1 cellular context compared by ENCODE assay signal in the genomic region with DNA sequence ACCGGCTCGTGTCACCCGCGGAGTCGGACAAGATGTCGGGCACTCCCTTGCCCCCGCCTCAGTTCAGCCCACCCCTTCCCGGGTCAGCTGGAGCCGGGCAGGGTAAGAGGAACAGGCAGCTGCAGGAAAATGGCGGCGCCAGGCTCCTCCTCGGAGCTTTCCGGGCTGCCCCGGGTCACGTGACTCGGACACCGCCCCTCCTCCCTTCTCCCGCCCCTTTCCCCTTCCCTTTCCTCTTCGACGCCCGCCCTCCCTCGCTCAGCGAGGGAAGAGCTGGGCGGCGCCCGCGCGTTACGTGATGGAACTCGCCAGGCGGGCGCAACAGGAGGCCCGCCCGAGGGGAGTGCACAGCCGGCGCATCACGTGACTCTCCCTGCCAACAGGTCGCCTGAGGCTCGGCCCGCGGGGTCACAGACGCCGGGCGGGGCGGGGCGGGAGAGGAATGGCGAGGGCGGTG.
TF ChIP-seq lines count a peak whose summit lies in the region.

TSS of gene PICALM (minus strand) at position 134 of the 457 bp plus-strand sequence. CDS start 304 bp downstream, outside the sequence.

TF ChIP-seq in K562, 482 proteins besides CTCF, POLR2A, EP300 and RAD21 (continued from another document and continues in another):
- TF ChIP-seq, protein P1, sequence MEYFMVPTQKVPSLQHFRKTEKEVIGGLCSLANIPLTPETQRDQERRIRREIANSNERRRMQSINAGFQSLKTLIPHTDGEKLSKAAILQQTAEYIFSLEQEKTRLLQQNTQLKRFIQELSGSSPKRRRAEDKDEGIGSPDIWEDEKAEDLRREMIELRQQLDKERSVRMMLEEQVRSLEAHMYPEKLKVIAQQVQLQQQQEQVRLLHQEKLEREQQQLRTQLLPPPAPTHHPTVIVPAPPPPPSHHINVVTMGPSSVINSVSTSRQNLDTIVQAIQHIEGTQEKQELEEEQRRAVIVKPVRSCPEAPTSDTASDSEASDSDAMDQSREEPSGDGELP (CRISPR knock-in tag; IDR thresholded peaks at IDR 0.05; ENCODE audit: borderline replicate concordance): peak; percentile 99
- TF ChIP-seq LCOR (CRISPR knock-in tag; IDR thresholded peaks at IDR 0.05) (peak; percentile 94), ZC3H8 (IDR thresholded peaks at IDR 0.05) (no peak), SUPT5H (IDR thresholded peaks at IDR 0.05) (no peak), RBM15 (IDR thresholded peaks at IDR 0.05; ENCODE audit: insufficient read depth, low read length) (no peak), TGIF2 (CRISPR knock-in tag; IDR thresholded peaks at IDR 0.05) (no peak), PHF20 (IDR thresholded peaks at IDR 0.05; ENCODE audit: partially characterized antibody) (peak; percentile 15), SNIP1 (IDR thresholded peaks at IDR 0.05; ENCODE audit: low read depth) (no peak), ZNF583 (CRISPR knock-in tag; IDR thresholded peaks at IDR 0.05) (no peak), CTBP1 (IDR thresholded peaks at IDR 0.05; ENCODE audit: borderline replicate concordance) (peak; percentile 86), ZNF551 (CRISPR knock-in tag; IDR thresholded peaks at IDR 0.05) (no peak), NR2F6 (CRISPR knock-in tag; IDR thresholded peaks at IDR 0.05) (no peak), YY1 (IDR thresholded peaks at IDR 0.05; ENCODE audit: borderline replicate concordance in 1 of 3, control insufficient read depth in 1 of 3, extremely low read depth in 1 of 3, insufficient read depth in 3 of 3, insufficient read length in 1 of 3, insufficient replicate concordance in 2 of 3, low read depth in 1 of 3, low read length in 2 of 3) (peak; percentile 82 to 97 (median 95)), DPF2 (IDR thresholded peaks at IDR 0.05) (no peak), ELF4 (CRISPR knock-in tag; IDR thresholded peaks at IDR 0.05) (no peak), TBL1XR1 (IDR thresholded peaks at IDR 0.05; ENCODE audit: low read length in 2 of 2) (peak; percentile 69 to 83; a peak in 3 of 4 replicates), HEY1 (CRISPR knock-in tag; IDR thresholded peaks at IDR 0.05; ENCODE audit: borderline replicate concordance) (no peak), ZNF707 (CRISPR knock-in tag; conservative IDR thresholded peaks at IDR 0.05) (no peak), JUND (IDR thresholded peaks at IDR 0.05; ENCODE audit: borderline replicate concordance, low read depth, low read length) (peak; percentile 64; the same call in 1 of the 2 replicates), JUND (tag; IDR thresholded peaks at IDR 0.05; ENCODE audit: borderline replicate concordance, low read depth, low read length) (no peak; the same call in 2 of the 3 replicates), ZBTB12 (CRISPR knock-in tag; IDR thresholded peaks at IDR 0.05) (peak; percentile 55; the same call in 1 of the 2 replicates), MEIS2 (IDR thresholded peaks at IDR 0.05; ENCODE audit: partially characterized antibody) (peak; percentile 56), NR2C1 (IDR thresholded peaks at IDR 0.05) (peak; percentile 87), NR2C1 (tag; IDR thresholded peaks at IDR 0.05) (no peak), ZNF57 (CRISPR knock-in tag; IDR thresholded peaks at IDR 0.05) (no peak), HES1 (IDR thresholded peaks at IDR 0.05; ENCODE audit: low read depth) (no peak), HNRNPUL1 (IDR thresholded peaks at IDR 0.05; ENCODE audit: low read length) (no peak), ZNF696 (CRISPR knock-in tag; conservative IDR thresholded peaks at IDR 0.05) (no peak), RBM14 (IDR thresholded peaks at IDR 0.05; ENCODE audit: borderline replicate concordance, insufficient read depth, low read depth, low read length) (no peak), ETV6 (IDR thresholded peaks at IDR 0.05; ENCODE audit: borderline replicate concordance in 1 of 2, low read depth in 2 of 2, low read length in 1 of 2) (peak in 1 of 2 experiments; percentile 81; a peak in 3 of 4 replicates), ETV6 (CRISPR knock-in tag; IDR thresholded peaks at IDR 0.05; ENCODE audit: borderline replicate concordance) (no peak), GTF2A2 (tag; IDR thresholded peaks at IDR 0.05) (no peak), SMAD4 (CRISPR knock-in tag; conservative IDR thresholded peaks at IDR 0.05) (peak; percentile 81), ZBTB7A (IDR thresholded peaks at IDR 0.05; ENCODE audit: borderline replicate concordance, control insufficient read depth, low read depth, low read length) (peak; percentile 43; the same call in 1 of the 2 replicates), ZZZ3 (IDR thresholded peaks at IDR 0.05) (no peak), TEAD4 (IDR thresholded peaks at IDR 0.05; ENCODE audit: low read length) (peak; percentile 45; the same call in 1 of the 2 replicates), TEAD4 (CRISPR knock-in tag; IDR thresholded peaks at IDR 0.05; ENCODE audit: borderline replicate concordance) (no peak), IFI16 (CRISPR knock-in tag; IDR thresholded peaks at IDR 0.05) (no peak)
- TF ChIP-seq, protein P2, sequence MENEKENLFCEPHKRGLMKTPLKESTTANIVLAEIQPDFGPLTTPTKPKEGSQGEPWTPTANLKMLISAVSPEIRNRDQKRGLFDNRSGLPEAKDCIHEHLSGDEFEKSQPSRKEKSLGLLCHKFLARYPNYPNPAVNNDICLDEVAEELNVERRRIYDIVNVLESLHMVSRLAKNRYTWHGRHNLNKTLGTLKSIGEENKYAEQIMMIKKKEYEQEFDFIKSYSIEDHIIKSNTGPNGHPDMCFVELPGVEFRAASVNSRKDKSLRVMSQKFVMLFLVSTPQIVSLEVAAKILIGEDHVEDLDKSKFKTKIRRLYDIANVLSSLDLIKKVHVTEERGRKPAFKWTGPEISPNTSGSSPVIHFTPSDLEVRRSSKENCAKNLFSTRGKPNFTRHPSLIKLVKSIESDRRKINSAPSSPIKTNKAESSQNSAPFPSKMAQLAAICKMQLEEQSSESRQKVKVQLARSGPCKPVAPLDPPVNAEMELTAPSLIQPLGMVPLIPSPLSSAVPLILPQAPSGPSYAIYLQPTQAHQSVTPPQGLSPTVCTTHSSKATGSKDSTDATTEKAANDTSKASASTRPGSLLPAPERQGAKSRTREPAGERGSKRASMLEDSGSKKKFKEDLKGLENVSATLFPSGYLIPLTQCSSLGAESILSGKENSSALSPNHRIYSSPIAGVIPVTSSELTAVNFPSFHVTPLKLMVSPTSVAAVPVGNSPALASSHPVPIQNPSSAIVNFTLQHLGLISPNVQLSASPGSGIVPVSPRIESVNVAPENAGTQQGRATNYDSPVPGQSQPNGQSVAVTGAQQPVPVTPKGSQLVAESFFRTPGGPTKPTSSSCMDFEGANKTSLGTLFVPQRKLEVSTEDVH (IDR thresholded peaks at IDR 0.05; ENCODE audit: low read depth, partially characterized antibody): peak; percentile 23
- TF ChIP-seq, protein P3, sequence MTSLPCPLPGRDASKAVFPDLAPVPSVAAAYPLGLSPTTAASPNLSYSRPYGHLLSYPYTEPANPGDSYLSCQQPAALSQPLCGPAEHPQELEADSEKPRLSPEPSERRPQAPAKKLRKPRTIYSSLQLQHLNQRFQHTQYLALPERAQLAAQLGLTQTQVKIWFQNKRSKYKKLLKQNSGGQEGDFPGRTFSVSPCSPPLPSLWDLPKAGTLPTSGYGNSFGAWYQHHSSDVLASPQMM (CRISPR knock-in tag; IDR thresholded peaks at IDR 0.05): no peak
- TF ChIP-seq, protein P4, sequence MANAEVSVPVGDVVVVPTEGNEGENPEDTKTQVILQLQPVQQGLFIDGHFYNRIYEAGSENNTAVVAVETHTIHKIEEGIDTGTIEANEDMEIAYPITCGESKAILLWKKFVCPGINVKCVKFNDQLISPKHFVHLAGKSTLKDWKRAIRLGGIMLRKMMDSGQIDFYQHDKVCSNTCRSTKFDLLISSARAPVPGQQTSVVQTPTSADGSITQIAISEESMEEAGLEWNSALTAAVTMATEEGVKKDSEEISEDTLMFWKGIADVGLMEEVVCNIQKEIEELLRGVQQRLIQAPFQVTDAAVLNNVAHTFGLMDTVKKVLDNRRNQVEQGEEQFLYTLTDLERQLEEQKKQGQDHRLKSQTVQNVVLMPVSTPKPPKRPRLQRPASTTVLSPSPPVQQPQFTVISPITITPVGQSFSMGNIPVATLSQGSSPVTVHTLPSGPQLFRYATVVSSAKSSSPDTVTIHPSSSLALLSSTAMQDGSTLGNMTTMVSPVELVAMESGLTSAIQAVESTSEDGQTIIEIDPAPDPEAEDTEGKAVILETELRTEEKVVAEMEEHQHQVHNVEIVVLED (CRISPR knock-in tag; IDR thresholded peaks at IDR 0.05): peak; percentile 78
- TF ChIP-seq, protein P5, sequence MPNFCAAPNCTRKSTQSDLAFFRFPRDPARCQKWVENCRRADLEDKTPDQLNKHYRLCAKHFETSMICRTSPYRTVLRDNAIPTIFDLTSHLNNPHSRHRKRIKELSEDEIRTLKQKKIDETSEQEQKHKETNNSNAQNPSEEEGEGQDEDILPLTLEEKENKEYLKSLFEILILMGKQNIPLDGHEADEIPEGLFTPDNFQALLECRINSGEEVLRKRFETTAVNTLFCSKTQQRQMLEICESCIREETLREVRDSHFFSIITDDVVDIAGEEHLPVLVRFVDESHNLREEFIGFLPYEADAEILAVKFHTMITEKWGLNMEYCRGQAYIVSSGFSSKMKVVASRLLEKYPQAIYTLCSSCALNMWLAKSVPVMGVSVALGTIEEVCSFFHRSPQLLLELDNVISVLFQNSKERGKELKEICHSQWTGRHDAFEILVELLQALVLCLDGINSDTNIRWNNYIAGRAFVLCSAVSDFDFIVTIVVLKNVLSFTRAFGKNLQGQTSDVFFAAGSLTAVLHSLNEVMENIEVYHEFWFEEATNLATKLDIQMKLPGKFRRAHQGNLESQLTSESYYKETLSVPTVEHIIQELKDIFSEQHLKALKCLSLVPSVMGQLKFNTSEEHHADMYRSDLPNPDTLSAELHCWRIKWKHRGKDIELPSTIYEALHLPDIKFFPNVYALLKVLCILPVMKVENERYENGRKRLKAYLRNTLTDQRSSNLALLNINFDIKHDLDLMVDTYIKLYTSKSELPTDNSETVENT (CRISPR knock-in tag; IDR thresholded peaks at IDR 0.05): no peak
- TF ChIP-seq, protein P6, sequence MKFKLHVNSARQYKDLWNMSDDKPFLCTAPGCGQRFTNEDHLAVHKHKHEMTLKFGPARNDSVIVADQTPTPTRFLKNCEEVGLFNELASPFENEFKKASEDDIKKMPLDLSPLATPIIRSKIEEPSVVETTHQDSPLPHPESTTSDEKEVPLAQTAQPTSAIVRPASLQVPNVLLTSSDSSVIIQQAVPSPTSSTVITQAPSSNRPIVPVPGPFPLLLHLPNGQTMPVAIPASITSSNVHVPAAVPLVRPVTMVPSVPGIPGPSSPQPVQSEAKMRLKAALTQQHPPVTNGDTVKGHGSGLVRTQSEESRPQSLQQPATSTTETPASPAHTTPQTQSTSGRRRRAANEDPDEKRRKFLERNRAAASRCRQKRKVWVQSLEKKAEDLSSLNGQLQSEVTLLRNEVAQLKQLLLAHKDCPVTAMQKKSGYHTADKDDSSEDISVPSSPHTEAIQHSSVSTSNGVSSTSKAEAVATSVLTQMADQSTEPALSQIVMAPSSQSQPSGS (CRISPR knock-in tag; IDR thresholded peaks at IDR 0.05): no peak
- TF ChIP-seq, protein P7, sequence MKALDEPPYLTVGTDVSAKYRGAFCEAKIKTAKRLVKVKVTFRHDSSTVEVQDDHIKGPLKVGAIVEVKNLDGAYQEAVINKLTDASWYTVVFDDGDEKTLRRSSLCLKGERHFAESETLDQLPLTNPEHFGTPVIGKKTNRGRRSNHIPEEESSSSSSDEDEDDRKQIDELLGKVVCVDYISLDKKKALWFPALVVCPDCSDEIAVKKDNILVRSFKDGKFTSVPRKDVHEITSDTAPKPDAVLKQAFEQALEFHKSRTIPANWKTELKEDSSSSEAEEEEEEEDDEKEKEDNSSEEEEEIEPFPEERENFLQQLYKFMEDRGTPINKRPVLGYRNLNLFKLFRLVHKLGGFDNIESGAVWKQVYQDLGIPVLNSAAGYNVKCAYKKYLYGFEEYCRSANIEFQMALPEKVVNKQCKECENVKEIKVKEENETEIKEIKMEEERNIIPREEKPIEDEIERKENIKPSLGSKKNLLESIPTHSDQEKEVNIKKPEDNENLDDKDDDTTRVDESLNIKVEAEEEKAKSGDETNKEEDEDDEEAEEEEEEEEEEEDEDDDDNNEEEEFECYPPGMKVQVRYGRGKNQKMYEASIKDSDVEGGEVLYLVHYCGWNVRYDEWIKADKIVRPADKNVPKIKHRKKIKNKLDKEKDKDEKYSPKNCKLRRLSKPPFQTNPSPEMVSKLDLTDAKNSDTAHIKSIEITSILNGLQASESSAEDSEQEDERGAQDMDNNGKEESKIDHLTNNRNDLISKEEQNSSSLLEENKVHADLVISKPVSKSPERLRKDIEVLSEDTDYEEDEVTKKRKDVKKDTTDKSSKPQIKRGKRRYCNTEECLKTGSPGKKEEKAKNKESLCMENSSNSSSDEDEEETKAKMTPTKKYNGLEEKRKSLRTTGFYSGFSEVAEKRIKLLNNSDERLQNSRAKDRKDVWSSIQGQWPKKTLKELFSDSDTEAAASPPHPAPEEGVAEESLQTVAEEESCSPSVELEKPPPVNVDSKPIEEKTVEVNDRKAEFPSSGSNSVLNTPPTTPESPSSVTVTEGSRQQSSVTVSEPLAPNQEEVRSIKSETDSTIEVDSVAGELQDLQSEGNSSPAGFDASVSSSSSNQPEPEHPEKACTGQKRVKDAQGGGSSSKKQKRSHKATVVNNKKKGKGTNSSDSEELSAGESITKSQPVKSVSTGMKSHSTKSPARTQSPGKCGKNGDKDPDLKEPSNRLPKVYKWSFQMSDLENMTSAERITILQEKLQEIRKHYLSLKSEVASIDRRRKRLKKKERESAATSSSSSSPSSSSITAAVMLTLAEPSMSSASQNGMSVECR (CRISPR knock-in tag; IDR thresholded peaks at IDR 0.05): peak; percentile 94
- TF ChIP-seq, protein P8, sequence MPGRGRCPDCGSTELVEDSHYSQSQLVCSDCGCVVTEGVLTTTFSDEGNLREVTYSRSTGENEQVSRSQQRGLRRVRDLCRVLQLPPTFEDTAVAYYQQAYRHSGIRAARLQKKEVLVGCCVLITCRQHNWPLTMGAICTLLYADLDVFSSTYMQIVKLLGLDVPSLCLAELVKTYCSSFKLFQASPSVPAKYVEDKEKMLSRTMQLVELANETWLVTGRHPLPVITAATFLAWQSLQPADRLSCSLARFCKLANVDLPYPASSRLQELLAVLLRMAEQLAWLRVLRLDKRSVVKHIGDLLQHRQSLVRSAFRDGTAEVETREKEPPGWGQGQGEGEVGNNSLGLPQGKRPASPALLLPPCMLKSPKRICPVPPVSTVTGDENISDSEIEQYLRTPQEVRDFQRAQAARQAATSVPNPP (IDR thresholded peaks at IDR 0.05; ENCODE audit: borderline replicate concordance, insufficient read depth, insufficient read length): no peak
